ENCODE assay signal across 9 cellular contexts in the genomic region with DNA sequence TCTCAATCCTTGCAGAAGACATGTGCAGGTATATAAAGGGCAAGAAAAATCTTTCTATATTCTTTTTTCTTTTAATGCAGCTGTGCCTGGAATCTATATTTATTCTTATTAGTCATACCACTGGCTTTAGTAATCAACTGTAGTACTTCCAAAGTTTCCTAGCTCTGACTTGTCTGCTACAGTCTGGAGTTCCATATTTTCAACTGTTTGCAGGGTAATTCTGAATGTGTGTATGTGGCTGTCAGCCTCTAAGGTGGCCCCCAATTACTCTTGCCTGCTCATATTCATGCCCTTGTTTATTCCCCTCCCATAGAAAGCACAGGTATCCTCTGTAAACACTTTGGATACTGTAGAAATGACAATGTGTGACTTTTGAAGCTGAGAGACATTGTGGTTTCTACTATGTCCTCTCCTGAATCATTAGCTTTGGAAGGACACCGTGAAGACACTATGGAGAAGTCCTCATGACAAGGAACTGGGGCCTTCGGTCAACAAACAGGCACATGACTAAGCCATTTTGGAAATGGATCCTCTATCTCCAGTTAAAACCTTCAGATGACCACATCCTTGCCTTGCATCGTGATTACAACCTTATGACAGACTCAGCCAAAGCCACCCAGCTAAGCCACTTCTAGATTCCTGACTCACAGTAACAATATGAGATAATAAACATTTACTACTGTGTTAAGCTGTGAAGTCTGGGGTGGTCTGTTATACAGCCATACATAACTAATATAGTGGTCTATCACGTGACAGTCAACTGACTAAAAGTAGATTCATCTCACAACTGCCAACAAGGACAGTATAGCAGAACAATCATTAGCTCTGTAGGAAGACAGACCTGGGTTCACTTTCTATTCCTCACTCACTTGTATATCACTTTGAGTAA.
DNase-seq lines count a peak whose midpoint lies in the region; ATAC-seq lines count a peak whose summit lies in the region.
"Had no signal": no experiment of that assay in that cellular context is flagged by ENCODE, and none has a peak within 500 bp of the region (broad histone marks: within the 10 kb centered on the region; RNA-seq: fewer than 3 reads in every experiment).

No MANE protein-coding gene starts in this region.

- H3K9me3 ChIP-seq in HAP-1: no peaks in the 10 kb centered on the region
- H3K9me3 ChIP-seq: left lung had no signal

- peak; percentile 71 for ATAC-seq in GM19351 (IDR thresholded peaks at IDR 0.05; ENCODE audit: unreplicated experiment)
- ATAC-seq in HG03354 (IDR thresholded peaks at IDR 0.05; ENCODE audit: poor library complexity, severe bottlenecking, unreplicated experiment): peak; percentile 88
- ATAC-seq: left lung had no signal

- H3K36me3 ChIP-seq in HAP-1 (replicated peaks): peaks cover 10% of the 10 kb centered on the region

- H3K4me3 ChIP-seq in HAP-1: no peak overlapping the region
- H3K4me3 ChIP-seq: left lung had no signal

- in situ Hi-C loops in HAP-1 (cut with MboI; ENCODE audit: low sequenced_read_pairs): no loop called here

- H3K27me3 ChIP-seq in HAP-1 (ENCODE audit: low read depth): no peaks in the 10 kb centered on the region
- H3K27me3 ChIP-seq: left lung had no signal

- peaks cover 3% of the 10 kb centered on the region for H3K4me1 ChIP-seq in HAP-1
- H3K4me1 ChIP-seq: left lung had no signal

- peak; percentile 33 for DNase-seq in AG08395 (ENCODE audit: low spot score)
- peak; percentile 34 for DNase-seq in dedifferentiated amniotic fluid mesenchymal stem cell (ENCODE audit: extremely low spot score)
- no peak for DNase-seq in NCI-H2171 treated with DMSO at 0.1 percent for 48 hours (lab: John Stamatoyannopoulos, UW)
- no peak for DNase-seq in GOT3 (lab: John Stamatoyannopoulos, UW)
- DNase-seq in HAP-1 (ENCODE audit: low spot score in 2 of 2): no peak
- DNase-seq in NCI-H2227 treated with DMSO at 0.1 percent for 48 hours (lab: John Stamatoyannopoulos, UW): no peak
- DNase-seq: left lung had no signal

Comparison
In these comparisons a context has a peak if more than half of its experiments do, and no peak if none do; other contexts are left out.
1. DNase-seq: peak in AG08395 (single experiment) and dedifferentiated amniotic fluid mesenchymal stem cell (single experiment); none in NCI-H2171 treated with DMSO at 0.1 percent for 48 hours (single experiment), GOT3 (single experiment), HAP-1 (0 of 2) and NCI-H2227 treated with DMSO at 0.1 percent for 48 hours (single experiment).